In the genomic region with DNA sequence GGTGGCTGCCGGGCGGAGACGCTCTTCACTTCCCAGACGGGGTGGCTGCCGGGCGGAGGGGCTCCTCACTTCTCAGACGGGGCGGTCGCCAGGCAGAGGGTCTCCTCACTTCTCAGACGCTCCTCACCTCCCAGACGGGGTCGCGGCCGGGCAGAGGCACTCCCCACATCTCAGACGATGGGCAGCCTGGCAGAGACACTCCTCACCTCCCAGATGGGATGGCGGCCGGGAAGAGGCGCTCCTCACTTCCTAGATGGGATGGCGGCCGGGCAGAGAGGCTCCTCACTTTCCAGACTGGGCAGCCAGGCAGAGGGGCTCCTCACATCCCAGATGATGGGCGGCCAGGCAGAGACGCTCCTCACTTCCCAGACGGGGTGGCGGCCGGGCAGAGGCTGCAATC, we compare ENCODE assay signal across 6 cellular contexts. TPM values are rescaled to one million over a fixed set of nuclear protein-coding genes. Genes with fewer than 3 reads are reported as not detected.
"Had no signal": no experiment of that assay in that cellular context is flagged by ENCODE, and none has a peak within 500 bp of the region (broad histone marks: within the 10 kb centered on the region; RNA-seq: fewer than 3 reads in every experiment).

No MANE protein-coding gene starts in this region.

RNA-seq across cellular contexts. Expression of a gene that starts 28.4 kb away (rescaled TPM):
- total RNA-seq: Right ventricle myocardium inferior, RPMI7951, SJCRH30, SJSA1, SK-MEL-5 had no signal
- polyA plus RNA-seq: SK-N-SH had no signal

RNA-seq across cellular contexts. Expression of a gene that starts 56.4 kb away (rescaled TPM):
- total RNA-seq: RPMI7951 had no signal
